In genomic region chr22:21855715-21856114, GRCh38 we compare ENCODE assay signal across 21 cellular contexts. TPM values are rescaled to one million over a fixed set of nuclear protein-coding genes. Genes with fewer than 3 reads are reported as not detected.
DNase-seq lines count a peak whose midpoint lies in the region; ATAC-seq and TF ChIP-seq lines count a peak whose summit lies in the region.
"Had no signal": no experiment of that assay in that cellular context is flagged by ENCODE, and none has a peak within 500 bp of the region (broad histone marks: within the 10 kb centered on the region; RNA-seq: fewer than 3 reads in every experiment).

No MANE protein-coding gene starts in this region.

- no peak for TF ChIP-seq CTCF in GM13976 (IDR thresholded peaks at IDR 0.05; ENCODE audit: borderline replicate concordance, control extremely low read depth, extremely low read depth, insufficient read depth, missing control alignments)

- H3K27me3 Mint-ChIP-seq in dendritic cell treated with granulocyte-macrophage colony-stimulating factor and Interleukin-4, amounts not matched to agents 40 ng/mL and 50 ng/mL, for 4 days = no peaks in the 10 kb centered on the region
- H3K27me3 Mint-ChIP-seq in stimulated activated memory B cell treated with anti-CD40 and anti-IgM and Interleukin-4, amounts not matched to agents 10 μg/mL and 1 μg/mL and 100 μg/mL, for 72 hours = no peaks in the 10 kb centered on the region
- H3K27me3 Mint-ChIP-seq: activated CD4-positive, alpha-beta memory T cell treated with anti-CD3 and anti-CD28 coated beads, Interleukin-2, amount 10 ng/mL, durations not matched to agents 7 days and 5 days; activated naive CD8-positive, alpha-beta T cell treated with anti-CD3 and anti-CD28 coated beads, Interleukin-2, amount 50 U/mL, for 24 hours had no signal

- no peak overlapping the region for H3K4me3 Mint-ChIP-seq in dendritic cell treated with granulocyte-macrophage colony-stimulating factor and Interleukin-4, amounts not matched to agents 40 ng/mL and 50 ng/mL, for 4 days
- H3K4me3 Mint-ChIP-seq in stimulated activated memory B cell treated with anti-CD40 and anti-IgM and Interleukin-4, amounts not matched to agents 10 μg/mL and 1 μg/mL and 100 μg/mL, for 72 hours = no peak overlapping the region
- H3K4me3 Mint-ChIP-seq: activated CD4-positive, alpha-beta memory T cell treated with anti-CD3 and anti-CD28 coated beads, Interleukin-2, amount 10 ng/mL, durations not matched to agents 7 days and 5 days; activated naive CD8-positive, alpha-beta T cell treated with anti-CD3 and anti-CD28 coated beads, Interleukin-2, amount 50 U/mL, for 24 hours; activated T-cell treated with anti-CD3 and anti-CD28 coated beads, Interleukin-2, amount 50 U/mL, for 72 hours had no signal

- in situ Hi-C loops in GM13976 (cut with MboI; ENCODE audit: low sequenced_read_pairs, unreplicated experiment) = no loop called here

- no peaks in the 10 kb centered on the region for H3K9me3 Mint-ChIP-seq in dendritic cell treated with granulocyte-macrophage colony-stimulating factor and Interleukin-4, amounts not matched to agents 40 ng/mL and 50 ng/mL, for 4 days
- no peaks in the 10 kb centered on the region for H3K9me3 Mint-ChIP-seq in stimulated activated memory B cell treated with anti-CD40 and anti-IgM and Interleukin-4, amounts not matched to agents 10 μg/mL and 1 μg/mL and 100 μg/mL, for 72 hours
- H3K9me3 Mint-ChIP-seq: activated CD4-positive, alpha-beta memory T cell treated with anti-CD3 and anti-CD28 coated beads, Interleukin-2, amount 10 ng/mL, durations not matched to agents 7 days and 5 days; activated naive CD8-positive, alpha-beta T cell treated with anti-CD3 and anti-CD28 coated beads, Interleukin-2, amount 50 U/mL, for 24 hours; activated T-cell treated with anti-CD3 and anti-CD28 coated beads, Interleukin-2, amount 50 U/mL, for 72 hours had no signal

- no peak for DNase-seq in left ventricle myocardium superior
- no peak for DNase-seq in Right ventricle myocardium inferior (ENCODE audit: missing footprints)
- DNase-seq in NOMO-1 treated with DMSO at 0.1 percent for 48 hours (lab: John Stamatoyannopoulos, UW; ENCODE audit: unreplicated experiment) = peak; percentile 28
- DNase-seq in GM13976 (ENCODE audit: low spot score) = no peak
- no peak for DNase-seq in NCI-H446 treated with DMSO at 0.1 percent for 48 hours (lab: John Stamatoyannopoulos, UW)
- DNase-seq: activated CD4-positive, alpha-beta memory T cell treated with anti-CD3 and anti-CD28 coated beads, Interleukin-2, amount 10 ng/mL, durations not matched to agents 7 days and 5 days; activated naive CD8-positive, alpha-beta T cell treated with anti-CD3 and anti-CD28 coated beads, Interleukin-2, amount 50 U/mL, for 24 hours; activated T-cell treated with anti-CD3 and anti-CD28 coated beads, Interleukin-2, amount 50 U/mL, for 72 hours; Caco-2; dorsolateral prefrontal cortex; erythroblast; gastrocnemius medialis; mucosa of descending colon; NCI-H1417; NCI-H774; occipital lobe; stimulated activated CD4-positive, alpha-beta T cell treated with anti-CD3 and anti-CD28 coated beads, Interleukin-2, amount 100 ng/mL, for 24 hours; stomach had no signal

- peak; percentile 9 for ATAC-seq in left ventricle myocardium superior
- no peak for ATAC-seq in Right ventricle myocardium inferior
- no peak for ATAC-seq in stimulated activated memory B cell treated with anti-CD40 and anti-IgM and Interleukin-4, amounts not matched to agents 10 μg/mL and 1 μg/mL and 100 μg/mL, for 72 hours
- no peak for ATAC-seq in GM21360 (IDR thresholded peaks at IDR 0.05; ENCODE audit: unreplicated experiment)
- ATAC-seq: activated naive CD8-positive, alpha-beta T cell treated with anti-CD3 and anti-CD28 coated beads, Interleukin-2, amount 50 U/mL, for 24 hours; activated T-cell treated with anti-CD3 and anti-CD28 coated beads, Interleukin-2, amount 50 U/mL, for 72 hours; gastrocnemius medialis; mucosa of descending colon had no signal

- peak overlapping the region; percentile 50 for H3K27ac Mint-ChIP-seq in dendritic cell treated with granulocyte-macrophage colony-stimulating factor and Interleukin-4, amounts not matched to agents 40 ng/mL and 50 ng/mL, for 4 days
- peak overlapping the region; percentile 53 for H3K27ac Mint-ChIP-seq in stimulated activated memory B cell treated with anti-CD40 and anti-IgM and Interleukin-4, amounts not matched to agents 10 μg/mL and 1 μg/mL and 100 μg/mL, for 72 hours
- H3K27ac Mint-ChIP-seq: activated CD4-positive, alpha-beta memory T cell treated with anti-CD3 and anti-CD28 coated beads, Interleukin-2, amount 10 ng/mL, durations not matched to agents 7 days and 5 days; activated naive CD8-positive, alpha-beta T cell treated with anti-CD3 and anti-CD28 coated beads, Interleukin-2, amount 50 U/mL, for 24 hours; activated T-cell treated with anti-CD3 and anti-CD28 coated beads, Interleukin-2, amount 50 U/mL, for 72 hours had no signal

- H3K36me3 Mint-ChIP-seq in dendritic cell treated with granulocyte-macrophage colony-stimulating factor and Interleukin-4, amounts not matched to agents 40 ng/mL and 50 ng/mL, for 4 days (ENCODE audit: low read depth) = peaks cover 29% of the 10 kb centered on the region
- peaks cover 27% of the 10 kb centered on the region for H3K36me3 Mint-ChIP-seq in stimulated activated memory B cell treated with anti-CD40 and anti-IgM and Interleukin-4, amounts not matched to agents 10 μg/mL and 1 μg/mL and 100 μg/mL, for 72 hours

- H3K4me1 Mint-ChIP-seq in dendritic cell treated with granulocyte-macrophage colony-stimulating factor and Interleukin-4, amounts not matched to agents 40 ng/mL and 50 ng/mL, for 4 days (ENCODE audit: low read depth) = peaks cover 76% of the 10 kb centered on the region
- H3K4me1 Mint-ChIP-seq in stimulated activated memory B cell treated with anti-CD40 and anti-IgM and Interleukin-4, amounts not matched to agents 10 μg/mL and 1 μg/mL and 100 μg/mL, for 72 hours = peaks cover 87% of the 10 kb centered on the region

- intact Hi-C loops in left ventricle myocardium superior (cut with micrococcal nuclease) (loop anchor here (10.0 kb wide), 1 partner anchor 61 kb away; no protein-coding TSS in a partner anchor), Right ventricle myocardium inferior (cut with DNase I) (no loop called here)
- intact Hi-C loops in dendritic cell treated with granulocyte-macrophage colony-stimulating factor and Interleukin-4, amounts not matched to agents 40 ng/mL and 50 ng/mL, for 4 days (cut with micrococcal nuclease) = no loop called here

RNA-seq across cellular contexts. Expression of gene MAPK1, which starts 11.7 kb away (rescaled TPM):
- total RNA-seq in left ventricle myocardium superior (80.5 TPM), Right ventricle myocardium inferior (79.2 TPM)
